Comparison of ENCODE assay signal across 8 cellular contexts in genomic region chr1:150995896-150996295, GRCh38. TPM values are rescaled to one million over a fixed set of nuclear protein-coding genes. Genes with fewer than 3 reads are reported as not detected.
DNase-seq lines count a peak whose midpoint lies in the region; ATAC-seq and TF ChIP-seq lines count a peak whose summit lies in the region.

No MANE protein-coding gene starts in this region.

- no peaks in the 10 kb centered on the region for H3K27me3 ChIP-seq in CD8-positive, alpha-beta memory T cell (ENCODE audit: insufficient read depth, low read length, poor library complexity, severe bottlenecking)

- peaks cover 0 to 4% (median 3%) of the 10 kb centered on the region in 3 donors for H3K36me3 Mint-ChIP-seq in CD8-positive, alpha-beta memory T cell
- H3K36me3 Mint-ChIP-seq in activated T-helper 2 cell treated with anti-CD3 and anti-CD28 coated beads, Interferon-gamma antibody, Interleukin-2, Interleukin-4, amounts not matched to agents 10 μg/mL and 5 μg/mL and 100 μg/mL, durations not matched to agents 14 hours and 24 hours and 36 hours (ENCODE audit: low read depth), result peaks cover 26% of the 10 kb centered on the region

- no peak for ATAC-seq in GM21737 (IDR thresholded peaks at IDR 0.05; ENCODE audit: unreplicated experiment)

- peaks cover 22% of the 10 kb centered on the region for H3K36me3 ChIP-seq in CD8-positive, alpha-beta memory T cell (ENCODE audit: insufficient read depth, low read length)

- H3K27ac Mint-ChIP-seq in CD8-positive, alpha-beta memory T cell, result peak overlapping the region in 5 of 8 donors; percentile 22 to 93 (median 63)
- no peak overlapping the region for H3K27ac Mint-ChIP-seq in activated T-helper 2 cell treated with anti-CD3 and anti-CD28 coated beads, Interferon-gamma antibody, Interleukin-2, Interleukin-4, amounts not matched to agents 10 μg/mL and 5 μg/mL and 100 μg/mL, durations not matched to agents 14 hours and 24 hours and 36 hours

- CTCF ChIA-PET in CD8-positive, alpha-beta memory T cell (lab: Charles Lee), result interaction anchor here (0.7 to 5.4 kb wide), 16 partner anchors 10 to 740 kb away, joined by 3 to 46 read pairs (median 5); partner anchors contain the start of genes ANXA9, C1orf56 and MINDY1

- in situ Hi-C loops in ACHN (cut with HindIII; ENCODE audit: low pct_ligation_motif_present, low pct_unique_long_range_greater_than_20kb, low sequenced_read_pairs), result no loop called here

- peak in 2 of 5 donors; percentile 23 to 40 for DNase-seq in CD8-positive, alpha-beta memory T cell
- peak; percentile 69 for DNase-seq in inferior parietal cortex (ENCODE audit: extremely low spot score)
- DNase-seq in superior temporal gyrus (ENCODE audit: extremely low spot score), result peak; percentile 79
- no peak for DNase-seq in ACHN
- no peak for DNase-seq in activated T-helper 2 cell treated with anti-CD3 and anti-CD28 coated beads, Interferon-gamma antibody, Interleukin-2, Interleukin-4, amounts not matched to agents 10 μg/mL and 5 μg/mL and 100 μg/mL, durations not matched to agents 14 hours and 24 hours and 36 hours (ENCODE audit: low spot score)

- intact Hi-C loops in activated T-helper 2 cell treated with anti-CD3 and anti-CD28 coated beads, Interferon-gamma antibody, Interleukin-2, Interleukin-4, amounts not matched to agents 10 μg/mL and 5 μg/mL and 100 μg/mL, durations not matched to agents 14 hours and 24 hours and 36 hours (cut with micrococcal nuclease), result loop anchor here (1.0 kb wide), 1 partner anchor 17 kb away; no protein-coding TSS in a partner anchor

- TF ChIP-seq CTCF in LNCAP (IDR thresholded peaks at IDR 0.05), result peak; percentile 96

- H3K9me3 ChIP-seq in CD8-positive, alpha-beta memory T cell (ENCODE audit: low read length), result no peaks in the 10 kb centered on the region

- H3K27me3 Mint-ChIP-seq in CD8-positive, alpha-beta memory T cell, result peaks cover 2 to 8% of the 10 kb centered on the region in 2 donors
- H3K27me3 Mint-ChIP-seq in activated T-helper 2 cell treated with anti-CD3 and anti-CD28 coated beads, Interferon-gamma antibody, Interleukin-2, Interleukin-4, amounts not matched to agents 10 μg/mL and 5 μg/mL and 100 μg/mL, durations not matched to agents 14 hours and 24 hours and 36 hours (ENCODE audit: low read depth), result no peaks in the 10 kb centered on the region

- peaks cover 24% of the 10 kb centered on the region for H3K4me1 ChIP-seq in CD8-positive, alpha-beta memory T cell (ENCODE audit: insufficient read depth, low read length)

- peaks cover 5 to 7% (median 6%) of the 10 kb centered on the region in 3 donors for H3K4me1 Mint-ChIP-seq in CD8-positive, alpha-beta memory T cell
- H3K4me1 Mint-ChIP-seq in activated T-helper 2 cell treated with anti-CD3 and anti-CD28 coated beads, Interferon-gamma antibody, Interleukin-2, Interleukin-4, amounts not matched to agents 10 μg/mL and 5 μg/mL and 100 μg/mL, durations not matched to agents 14 hours and 24 hours and 36 hours (ENCODE audit: low read depth), result peaks cover 12% of the 10 kb centered on the region

- H3K4me3 ChIP-seq in CD8-positive, alpha-beta memory T cell (ENCODE audit: low read length), result no peak overlapping the region

- POLR2A ChIA-PET in CD8-positive, alpha-beta memory T cell (lab: Charles Lee), result interaction anchor here (0.8 kb wide), 1 partner anchor 52 kb away, joined by 9 read pairs; the partner anchor contains the start of gene C1orf56

- peak overlapping the region in 1 of 7 donors; percentile 67 for H3K4me3 Mint-ChIP-seq in CD8-positive, alpha-beta memory T cell
- H3K4me3 Mint-ChIP-seq in activated T-helper 2 cell treated with anti-CD3 and anti-CD28 coated beads, Interferon-gamma antibody, Interleukin-2, Interleukin-4, amounts not matched to agents 10 μg/mL and 5 μg/mL and 100 μg/mL, durations not matched to agents 14 hours and 24 hours and 36 hours (ENCODE audit: low read depth), result no peak overlapping the region

- H3K27ac ChIP-seq in CD8-positive, alpha-beta memory T cell (ENCODE audit: low read depth, low read length), result no peak overlapping the region
- H3K27ac ChIP-seq in angular gyrus (ENCODE audit: low read depth, low read length), result peak overlapping the region; percentile 82

- no peaks in the 10 kb centered on the region for H3K9me3 Mint-ChIP-seq in CD8-positive, alpha-beta memory T cell
- H3K9me3 Mint-ChIP-seq in activated T-helper 2 cell treated with anti-CD3 and anti-CD28 coated beads, Interferon-gamma antibody, Interleukin-2, Interleukin-4, amounts not matched to agents 10 μg/mL and 5 μg/mL and 100 μg/mL, durations not matched to agents 14 hours and 24 hours and 36 hours, result no peaks in the 10 kb centered on the region

RNA-seq across cellular contexts. Expression of gene MINDY1, which starts 10.8 kb away (rescaled TPM):
- total RNA-seq in CD8-positive, alpha-beta memory T cell, result 1 to 10 TPM; 5.7 to 6.3 TPM
- 1.8 TPM for polyA plus RNA-seq in CD8-positive, alpha-beta memory T cell
- total RNA-seq in activated T-helper 2 cell treated with anti-CD3 and anti-CD28 coated beads, Interferon-gamma antibody, Interleukin-2, Interleukin-4, amounts not matched to agents 10 μg/mL and 5 μg/mL and 100 μg/mL, durations not matched to agents 14 hours and 24 hours and 36 hours, result 16.2 and 16.8 TPM in 2 replicates

RNA-seq across cellular contexts. Expression of gene PRUNE1, which starts 12.4 kb away (rescaled TPM):
- total RNA-seq in CD8-positive, alpha-beta memory T cell, result 10 to 100 TPM; 14.6 to 16.8 TPM
- 49.4 TPM for polyA plus RNA-seq in CD8-positive, alpha-beta memory T cell
- 15.1 and 15.5 TPM in 2 replicates for total RNA-seq in activated T-helper 2 cell treated with anti-CD3 and anti-CD28 coated beads, Interferon-gamma antibody, Interleukin-2, Interleukin-4, amounts not matched to agents 10 μg/mL and 5 μg/mL and 100 μg/mL, durations not matched to agents 14 hours and 24 hours and 36 hours

RNA-seq across cellular contexts. Expression of gene ANXA9, which starts 13.8 kb away (rescaled TPM):
- not detected for total RNA-seq in CD8-positive, alpha-beta memory T cell
- not detected for polyA plus RNA-seq in CD8-positive, alpha-beta memory T cell
- total RNA-seq in activated T-helper 2 cell treated with anti-CD3 and anti-CD28 coated beads, Interferon-gamma antibody, Interleukin-2, Interleukin-4, amounts not matched to agents 10 μg/mL and 5 μg/mL and 100 μg/mL, durations not matched to agents 14 hours and 24 hours and 36 hours, result 0.32 TPM in 1 of 2 replicates, not detected in the other

RNA-seq across cellular contexts. Expression of gene CERS2, which starts 21.3 kb away (rescaled TPM):
- total RNA-seq in CD8-positive, alpha-beta memory T cell, result 100 to 1,000 TPM; 224 to 232 TPM
- 167 TPM for polyA plus RNA-seq in CD8-positive, alpha-beta memory T cell
- total RNA-seq in activated T-helper 2 cell treated with anti-CD3 and anti-CD28 coated beads, Interferon-gamma antibody, Interleukin-2, Interleukin-4, amounts not matched to agents 10 μg/mL and 5 μg/mL and 100 μg/mL, durations not matched to agents 14 hours and 24 hours and 36 hours, result 176 and 196 TPM in 2 replicates

RNA-seq across cellular contexts. Expression of gene BNIPL, which starts 40.5 kb away (rescaled TPM):
- 1 to 10 TPM in 1 of 2 experiments, under 1 TPM in 1; 0.75 to 1.3 TPM for total RNA-seq in CD8-positive, alpha-beta memory T cell
- 0.08 TPM for polyA plus RNA-seq in CD8-positive, alpha-beta memory T cell
- total RNA-seq in activated T-helper 2 cell treated with anti-CD3 and anti-CD28 coated beads, Interferon-gamma antibody, Interleukin-2, Interleukin-4, amounts not matched to agents 10 μg/mL and 5 μg/mL and 100 μg/mL, durations not matched to agents 14 hours and 24 hours and 36 hours, result 1.5 TPM in 2 replicates

Comparison
In these comparisons a context has a peak if more than half of its experiments do, and no peak if none do; other contexts are left out.
1. DNase-seq: peak in inferior parietal cortex (single experiment) and superior temporal gyrus (single experiment); none in ACHN (single experiment) and activated T-helper 2 cell treated with anti-CD3 and anti-CD28 coated beads, Interferon-gamma antibody, Interleukin-2, Interleukin-4, amounts not matched to agents 10 μg/mL and 5 μg/mL and 100 μg/mL, durations not matched to agents 14 hours and 24 hours and 36 hours (single experiment).